19 cellular contexts compared by ENCODE assay signal in genomic region chr5:68392608-68393007, GRCh38.
"Had no signal": no experiment of that assay in that cellular context is flagged by ENCODE, and none has a peak within 500 bp of the region (broad histone marks: within the 10 kb centered on the region; RNA-seq: fewer than 3 reads in every experiment).

No MANE protein-coding gene starts in this region.

- H3K27me3 Mint-ChIP-seq: activated B cell treated with CpG ODN at 0.5 μM for 24 hours; activated naive CD8-positive, alpha-beta T cell treated with anti-CD3 and anti-CD28 coated beads, Interleukin-2, amount 50 U/mL, for 24 hours; naive B cell; stimulated activated memory B cell treated with anti-CD40 and anti-IgM and Interleukin-4, amounts not matched to agents 10 μg/mL and 1 μg/mL and 100 μg/mL, for 72 hours had no signal

- H3K4me1 ChIP-seq: ascending aorta, lower lobe of right lung, thyroid gland, vagina had no signal

- H3K36me3 Mint-ChIP-seq: stimulated activated memory B cell treated with anti-CD40 and anti-IgM and Interleukin-4, amounts not matched to agents 10 μg/mL and 1 μg/mL and 100 μg/mL, for 72 hours had no signal

- H3K4me3 Mint-ChIP-seq: activated B cell treated with CpG ODN at 0.5 μM for 24 hours; activated naive CD8-positive, alpha-beta T cell treated with anti-CD3 and anti-CD28 coated beads, Interleukin-2, amount 50 U/mL, for 24 hours; stimulated activated memory B cell treated with anti-CD40 and anti-IgM and Interleukin-4, amounts not matched to agents 10 μg/mL and 1 μg/mL and 100 μg/mL, for 72 hours had no signal

- H3K27me3 ChIP-seq: ascending aorta, breast epithelium, heart left ventricle, neutrophil, thyroid gland, vagina had no signal

- ATAC-seq: activated naive CD8-positive, alpha-beta T cell treated with anti-CD3 and anti-CD28 coated beads, Interleukin-2, amount 50 U/mL, for 24 hours; heart left ventricle; lower lobe of right lung; stimulated activated memory B cell treated with anti-CD40 and anti-IgM and Interleukin-4, amounts not matched to agents 10 μg/mL and 1 μg/mL and 100 μg/mL, for 72 hours had no signal

- H3K4me3 ChIP-seq: ascending aorta, breast epithelium, heart left ventricle, lower lobe of right lung, thyroid gland, vagina had no signal

- H3K27ac ChIP-seq: ascending aorta, heart left ventricle, lower lobe of right lung, neutrophil, thyroid gland, vagina had no signal

- H3K36me3 ChIP-seq: ascending aorta, breast epithelium, heart left ventricle, lower lobe of right lung, neutrophil, thyroid gland, vagina had no signal

- H3K27ac Mint-ChIP-seq: activated B cell treated with CpG ODN at 0.5 μM for 24 hours; activated naive CD8-positive, alpha-beta T cell treated with anti-CD3 and anti-CD28 coated beads, Interleukin-2, amount 50 U/mL, for 24 hours; stimulated activated memory B cell treated with anti-CD40 and anti-IgM and Interleukin-4, amounts not matched to agents 10 μg/mL and 1 μg/mL and 100 μg/mL, for 72 hours had no signal

- H3K9me3 ChIP-seq: ascending aorta, breast epithelium, lower lobe of right lung, neutrophil, thyroid gland, vagina had no signal

- DNase-seq: activated B cell treated with CpG ODN at 0.5 μM for 24 hours; activated CD4-positive, alpha-beta T cell treated with anti-CD3 and anti-CD28 coated beads for 48 hours; activated CD8-positive, alpha-beta memory T cell treated with anti-CD3 and anti-CD28 coated beads for 24 hours; activated naive CD4-positive, alpha-beta T cell; activated naive CD8-positive, alpha-beta T cell treated with anti-CD3 and anti-CD28 coated beads, Interleukin-2, amount 50 U/mL, for 24 hours; activated T-cell treated with anti-CD3 and anti-CD28 coated beads for 4 hours; cerebellar nuclear complex; effector memory CD4-positive, alpha-beta T cell; foreskin melanocyte; heart left ventricle; lower lobe of right lung; naive B cell; retina had no signal
